8 cellular contexts compared by ENCODE assay signal in the genomic region with DNA sequence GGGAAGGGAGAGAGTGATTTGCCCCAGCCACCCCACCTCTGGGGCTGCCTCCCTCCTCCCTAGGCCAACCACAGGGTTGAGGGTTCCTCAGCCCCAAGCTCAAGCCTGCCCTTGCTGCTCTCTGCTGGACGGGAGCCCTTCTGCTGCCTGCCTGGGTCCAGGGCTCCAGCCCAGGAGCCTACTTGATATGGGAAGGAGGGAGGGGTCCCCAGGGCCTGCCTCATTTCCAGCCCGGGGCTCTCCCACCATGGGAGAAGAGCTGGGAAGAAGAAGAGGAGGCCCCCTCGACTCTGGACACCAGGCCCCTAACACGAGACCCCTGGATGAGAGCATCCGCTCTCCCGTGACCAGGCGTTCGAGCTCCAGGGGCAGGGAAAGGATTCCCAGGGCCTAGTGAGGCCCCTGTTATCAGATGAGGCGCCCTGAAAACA. TPM values are rescaled to one million over a fixed set of nuclear protein-coding genes. Genes with fewer than 3 reads are reported as not detected.
A peak's percentile ranks its signal among the peaks of the same experiment; 100 is the strongest.
DNase-seq lines count a peak whose midpoint lies in the region; ATAC-seq and TF ChIP-seq lines count a peak whose summit lies in the region.

No MANE protein-coding gene starts in this region.

- peak overlapping the region in 4 of 6 donors; percentile 12 to 72 (median 42) for H3K27ac Mint-ChIP-seq in immature natural killer cell
- peak overlapping the region; percentile 73 for H3K27ac Mint-ChIP-seq in stimulated activated memory B cell treated with anti-CD40 and anti-IgM and Interleukin-4, amounts not matched to agents 10 μg/mL and 1 μg/mL and 100 μg/mL, for 72 hours

- peak; percentile 9 for ATAC-seq in HG03342 (IDR thresholded peaks at IDR 0.05; ENCODE audit: unreplicated experiment)
- no peak for ATAC-seq in stimulated activated memory B cell treated with anti-CD40 and anti-IgM and Interleukin-4, amounts not matched to agents 10 μg/mL and 1 μg/mL and 100 μg/mL, for 72 hours
- ATAC-seq in GM18520 (IDR thresholded peaks at IDR 0.05; ENCODE audit: unreplicated experiment) = no peak

- in situ Hi-C loops in astrocyte of the spinal cord (cut with HindIII; ENCODE audit: low sequenced_read_pairs) = no loop called here
- in situ Hi-C loops in G401 (cut with HindIII; ENCODE audit: low sequenced_read_pairs) = no loop called here

- H3K4me1 Mint-ChIP-seq in immature natural killer cell = peaks cover 12 to 14% of the 10 kb centered on the region in 2 donors
- H3K4me1 Mint-ChIP-seq in stimulated activated memory B cell treated with anti-CD40 and anti-IgM and Interleukin-4, amounts not matched to agents 10 μg/mL and 1 μg/mL and 100 μg/mL, for 72 hours = peaks cover 41% of the 10 kb centered on the region

- H3K4me3 ChIP-seq in astrocyte of the spinal cord (ENCODE audit: low read depth, low read length) = peak overlapping the region; percentile 44

- peaks cover 0 to 1% (median 1%) of the 10 kb centered on the region in 3 donors for H3K27me3 Mint-ChIP-seq in immature natural killer cell (ENCODE audit: low read depth in 3 of 3)
- no peaks in the 10 kb centered on the region for H3K27me3 Mint-ChIP-seq in stimulated activated memory B cell treated with anti-CD40 and anti-IgM and Interleukin-4, amounts not matched to agents 10 μg/mL and 1 μg/mL and 100 μg/mL, for 72 hours

- peak overlapping the region; percentile 66 to 86 (median 83) for H3K4me3 Mint-ChIP-seq in immature natural killer cell
- peak overlapping the region; percentile 81 for H3K4me3 Mint-ChIP-seq in stimulated activated memory B cell treated with anti-CD40 and anti-IgM and Interleukin-4, amounts not matched to agents 10 μg/mL and 1 μg/mL and 100 μg/mL, for 72 hours

- no peak for TF ChIP-seq CTCF in astrocyte of the spinal cord (IDR thresholded peaks at IDR 0.05; ENCODE audit: low read depth, low read length)

- no peak for DNase-seq in astrocyte of the spinal cord (ENCODE audit: low read depth, low spot score)
- no peak for DNase-seq in immature natural killer cell
- DNase-seq in 8988T = no peak
- no peak for DNase-seq in middle frontal gyrus (ENCODE audit: extremely low spot score, low spot score)
- DNase-seq in G401 (ENCODE audit: low spot score) = no peak

- H3K9me3 Mint-ChIP-seq in immature natural killer cell = no peaks in the 10 kb centered on the region
- H3K9me3 Mint-ChIP-seq in stimulated activated memory B cell treated with anti-CD40 and anti-IgM and Interleukin-4, amounts not matched to agents 10 μg/mL and 1 μg/mL and 100 μg/mL, for 72 hours = no peaks in the 10 kb centered on the region

- no peaks in the 10 kb centered on the region for H3K36me3 Mint-ChIP-seq in immature natural killer cell
- H3K36me3 Mint-ChIP-seq in stimulated activated memory B cell treated with anti-CD40 and anti-IgM and Interleukin-4, amounts not matched to agents 10 μg/mL and 1 μg/mL and 100 μg/mL, for 72 hours = no peaks in the 10 kb centered on the region

RNA-seq across cellular contexts. Expression of a gene that starts 0.7 kb away (rescaled TPM):
- 1 to 10 TPM; 1.5 to 2.1 (median 1.5) TPM for polyA plus RNA-seq in immature natural killer cell
- 11.0 and 25.5 TPM in 2 replicates for total RNA-seq in G401 (2014; rRNA removed; shearing (Covaris generic))

RNA-seq across cellular contexts. Expression of a gene that starts 21.3 kb away (rescaled TPM):
- 1 to 10 TPM in 2 of 3 donors, under 1 TPM in 1; 0.57 to 7.5 (median 3.5) TPM for polyA plus RNA-seq in immature natural killer cell
- 10.5 and 13.6 TPM in 2 replicates for total RNA-seq in G401 (2014; rRNA removed; shearing (Covaris generic))

RNA-seq across cellular contexts. Expression of a gene that starts 41.5 kb away (rescaled TPM):
- 1 to 10 TPM; 2.3 to 6.0 (median 4.4) TPM for polyA plus RNA-seq in immature natural killer cell
- total RNA-seq in G401 (2014; rRNA removed; shearing (Covaris generic)) = 26.8 and 27.8 TPM in 2 replicates

RNA-seq across cellular contexts. Expression of a gene that starts 41.7 kb away (rescaled TPM):
- 100 to 1,000 TPM; 257 to 366 (median 261) TPM for polyA plus RNA-seq in immature natural killer cell
- 206 and 238 TPM in 2 replicates for total RNA-seq in G401 (2014; rRNA removed; shearing (Covaris generic))

RNA-seq across cellular contexts. Expression of a gene that starts 43.1 kb away (rescaled TPM):
- 100 to 1,000 TPM in 1 of 3 donors, 10 to 100 TPM in 2; 80.3 to 111 (median 88.8) TPM for polyA plus RNA-seq in immature natural killer cell
- total RNA-seq in G401 (2014; rRNA removed; shearing (Covaris generic)) = 104 and 142 TPM in 2 replicates
